Comparison of ENCODE assay signal across 14 cellular contexts in the genomic region with DNA sequence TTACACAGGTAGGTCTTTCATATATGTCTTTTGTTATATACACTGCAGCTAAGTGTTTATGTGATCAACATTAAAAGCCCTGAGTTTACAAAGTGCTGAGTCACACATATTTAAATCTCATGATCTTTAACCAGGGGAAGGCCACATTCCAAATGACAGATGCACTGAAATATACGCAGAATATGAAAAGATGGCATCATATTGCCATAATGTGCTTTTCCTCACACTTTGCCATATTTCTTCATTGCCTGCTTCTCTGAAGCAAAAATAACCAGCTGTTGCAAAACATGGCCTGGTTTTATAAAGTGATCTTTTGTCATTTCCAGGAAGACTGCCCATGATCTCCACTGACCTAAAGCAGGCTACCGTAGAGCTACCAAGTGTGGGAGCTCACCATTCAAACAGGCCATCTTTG.
DNase-seq lines count a peak whose midpoint lies in the region; ATAC-seq and TF ChIP-seq lines count a peak whose summit lies in the region.
"Had no signal": no experiment of that assay in that cellular context is flagged by ENCODE, and none has a peak within 500 bp of the region (broad histone marks: within the 10 kb centered on the region; RNA-seq: fewer than 3 reads in every experiment).

No MANE protein-coding gene starts in this region.

- no peaks in the 10 kb centered on the region for H3K36me3 ChIP-seq in BE2C
- H3K36me3 ChIP-seq: Peyer's patch, right lobe of liver, thoracic aorta had no signal

- H3K36me3 Mint-ChIP-seq in activated naive CD4-positive, alpha-beta T cell treated with anti-CD3 and anti-CD28 coated beads for 36 hours (ENCODE audit: low read depth), result no peaks in the 10 kb centered on the region

- H3K4me1 ChIP-seq in BE2C, result no peaks in the 10 kb centered on the region

- DNase-seq in NCI-H1105 treated with DMSO at 0.1 percent for 48 hours (lab: John Stamatoyannopoulos, UW) (peak; percentile 35), NCI-H1105 (lab: John Stamatoyannopoulos, UW) (no peak), RPMI7951 (ENCODE audit: low read depth) (peak; percentile 15), fibroblast of villous mesenchyme (ENCODE audit: low read depth) (peak; percentile 80), skeletal muscle cell (ENCODE audit: low read depth) (peak; percentile 42), BE2C (no peak)
- no peak for DNase-seq in activated naive CD4-positive, alpha-beta T cell treated with anti-CD3 and anti-CD28 coated beads for 36 hours
- DNase-seq: KG1, NCI-H2227 treated with DMSO at 0.1 percent for 48 hours, Peyer's patch, right lobe of liver had no signal

- intact Hi-C loops in activated naive CD4-positive, alpha-beta T cell treated with anti-CD3 and anti-CD28 coated beads for 36 hours (cut with micrococcal nuclease), result no loop called here

- TF ChIP-seq CTCF in fibroblast of villous mesenchyme (IDR thresholded peaks at IDR 0.05; ENCODE audit: insufficient read depth, low read depth, low read length) (no peak), BE2C (IDR thresholded peaks at IDR 0.05; ENCODE audit: low read depth, low read length) (no peak)

- CTCF ChIA-PET in activated naive CD4-positive, alpha-beta T cell treated with anti-CD3 and anti-CD28 coated beads for 36 hours (lab: Charles Lee), result no interaction called here

- H3K27ac Mint-ChIP-seq in activated naive CD4-positive, alpha-beta T cell treated with anti-CD3 and anti-CD28 coated beads for 36 hours, result no peak overlapping the region

- H3K4me1 Mint-ChIP-seq in activated naive CD4-positive, alpha-beta T cell treated with anti-CD3 and anti-CD28 coated beads for 36 hours (ENCODE audit: low read depth), result no peaks in the 10 kb centered on the region

- H3K27me3 ChIP-seq in BE2C, result no peaks in the 10 kb centered on the region
- H3K27me3 ChIP-seq: Peyer's patch, right lobe of liver had no signal

- H3K9me3 Mint-ChIP-seq in activated naive CD4-positive, alpha-beta T cell treated with anti-CD3 and anti-CD28 coated beads for 36 hours, result no peaks in the 10 kb centered on the region

- H3K4me3 Mint-ChIP-seq in activated naive CD4-positive, alpha-beta T cell treated with anti-CD3 and anti-CD28 coated beads for 36 hours, result no peak overlapping the region

- no peak overlapping the region for H3K4me3 ChIP-seq in fibroblast of villous mesenchyme (ENCODE audit: low read depth, low read length)
- no peak overlapping the region for H3K4me3 ChIP-seq in skeletal muscle cell (ENCODE audit: low read depth, low read length)
- no peak overlapping the region for H3K4me3 ChIP-seq in BE2C (ENCODE audit: low read depth, low read length)
- H3K4me3 ChIP-seq: GM12878, Peyer's patch, right lobe of liver, thoracic aorta had no signal

- no peaks in the 10 kb centered on the region for H3K9me3 ChIP-seq in BE2C
- H3K9me3 ChIP-seq: Peyer's patch, right lobe of liver, thoracic aorta had no signal

- H3K27me3 Mint-ChIP-seq in activated naive CD4-positive, alpha-beta T cell treated with anti-CD3 and anti-CD28 coated beads for 36 hours (ENCODE audit: low read depth), result peaks cover 2% of the 10 kb centered on the region

- no peak for ATAC-seq in HG02870 (IDR thresholded peaks at IDR 0.05; ENCODE audit: unreplicated experiment)
- ATAC-seq: GM12878 had no signal

Comparison
In these comparisons a context has a peak if more than half of its experiments do, and no peak if none do; other contexts are left out.
1. DNase-seq: peak in NCI-H1105 treated with DMSO at 0.1 percent for 48 hours (single experiment), RPMI7951 (single experiment), fibroblast of villous mesenchyme (single experiment) and skeletal muscle cell (single experiment); none in NCI-H1105 (single experiment), activated naive CD4-positive, alpha-beta T cell treated with anti-CD3 and anti-CD28 coated beads for 36 hours (single experiment) and BE2C (single experiment).